17 cellular contexts compared by ENCODE assay signal in genomic region chr18:38751211-38751610, GRCh38.
"Had no signal": no experiment of that assay in that cellular context is flagged by ENCODE, and none has a peak within 500 bp of the region (broad histone marks: within the 10 kb centered on the region; RNA-seq: fewer than 3 reads in every experiment).

No MANE protein-coding gene starts in this region.

- H3K4me3 ChIP-seq: left ventricle myocardium inferior, testis, vagina had no signal

- H3K9ac ChIP-seq: parathyroid adenoma had no signal

- H3K79me2 ChIP-seq: parathyroid adenoma had no signal

- H3K9me3 ChIP-seq: left ventricle myocardium inferior, testis, vagina had no signal

- H3K4me1 ChIP-seq: left ventricle myocardium inferior, parathyroid adenoma, testis, vagina had no signal

- H3K27ac ChIP-seq: left ventricle myocardium inferior, parathyroid adenoma, testis, vagina had no signal

- DNase-seq: activated CD4-positive, alpha-beta T cell treated with anti-CD3 and anti-CD28 coated beads for 4 hours; activated CD8-positive, alpha-beta memory T cell treated with anti-CD3 and anti-CD28 coated beads, Interleukin-2, amount 10 ng/mL, durations not matched to agents 7 days and 5 days; dermis blood vessel endothelial cell; effector memory CD4-positive, alpha-beta T cell; glutamatergic neuron; left ventricle myocardium inferior; stimulated activated CD4-positive, alpha-beta T cell treated with anti-CD3 and anti-CD28 coated beads, Interleukin-12 subunit alpha, Interleukin-12 subunit beta, amount 100 ng/mL, for 4 hours; stimulated activated naive CD8-positive, alpha-beta T cell treated with anti-CD3 and anti-CD28 coated beads, Interleukin-15, amount 100 ng/mL, for 72 hours; T-helper 9 cell had no signal

- ATAC-seq: activated CD8-positive, alpha-beta memory T cell treated with anti-CD3 and anti-CD28 coated beads, Interleukin-2, amount 10 ng/mL, durations not matched to agents 7 days and 5 days; stimulated activated naive CD8-positive, alpha-beta T cell treated with anti-CD3 and anti-CD28 coated beads, Interleukin-15, amount 100 ng/mL, for 72 hours had no signal

- H3K36me3 Mint-ChIP-seq: activated CD4-positive, alpha-beta memory T cell treated with anti-CD3 and anti-CD28 coated beads for 36 hours; activated CD8-positive, alpha-beta memory T cell treated with anti-CD3 and anti-CD28 coated beads, Interleukin-2, amount 10 ng/mL, durations not matched to agents 7 days and 5 days; memory B cell; type B pancreatic cell had no signal

- H3K27me3 ChIP-seq: testis, vagina had no signal

- H3K36me3 ChIP-seq: left ventricle myocardium inferior, vagina had no signal

- H2AFZ ChIP-seq: parathyroid adenoma had no signal

- H3K27ac Mint-ChIP-seq: activated CD4-positive, alpha-beta memory T cell treated with anti-CD3 and anti-CD28 coated beads for 36 hours; activated CD8-positive, alpha-beta memory T cell treated with anti-CD3 and anti-CD28 coated beads, Interleukin-2, amount 10 ng/mL, durations not matched to agents 7 days and 5 days; memory B cell; stimulated activated naive CD8-positive, alpha-beta T cell treated with anti-CD3 and anti-CD28 coated beads, Interleukin-15, amount 100 ng/mL, for 72 hours; type B pancreatic cell had no signal

- H3K9me3 Mint-ChIP-seq: activated CD4-positive, alpha-beta memory T cell treated with anti-CD3 and anti-CD28 coated beads for 36 hours; nephron; type B pancreatic cell had no signal

- FAIRE-seq: frontal cortex had no signal
